Comparison of ENCODE assay signal across 1 cellular context in genomic region chr11:65501530-65502273, GRCh38.
TF ChIP-seq lines count a peak whose summit lies in the region.

No MANE protein-coding gene starts in this region.

TF ChIP-seq in GM12878, 131 proteins besides CTCF, POLR2A, EP300 and RAD21 (continued from another document and continues in another):
- peak; percentile 60 for TF ChIP-seq CUX1 (IDR thresholded peaks at IDR 0.05; ENCODE audit: insufficient replicate concordance, low read depth, low read length)
- TF ChIP-seq FOS (IDR thresholded peaks at IDR 0.05; ENCODE audit: borderline replicate concordance, extremely low read depth, insufficient read length), result no peak
- TF ChIP-seq RELB (IDR thresholded peaks at IDR 0.05; ENCODE audit: low read depth), result no peak; the same call in 1 of the 2 replicates
- TF ChIP-seq IKZF2 (IDR thresholded peaks at IDR 0.05), result no peak
- TF ChIP-seq TARDBP (IDR thresholded peaks at IDR 0.05; ENCODE audit: borderline replicate concordance), result no peak
- no peak for TF ChIP-seq CBX5 (IDR thresholded peaks at IDR 0.05; ENCODE audit: low read depth)
- peak; percentile 4 for TF ChIP-seq SKIL (IDR thresholded peaks at IDR 0.05; ENCODE audit: low read depth, poor library complexity, severe bottlenecking)
- TF ChIP-seq POLR2AphosphoS2 (IDR thresholded peaks at IDR 0.05; ENCODE audit: low read depth, low read length), result peak; percentile 94
- no peak for TF ChIP-seq NBN (IDR thresholded peaks at IDR 0.05)
- no peak for TF ChIP-seq HDAC2 (IDR thresholded peaks at IDR 0.05)
- TF ChIP-seq WRNIP1 (IDR thresholded peaks at IDR 0.05; ENCODE audit: borderline replicate concordance, low read depth, low read length), result 0 out of 2 replicates have a peak, but pooled peaks have one; percentile 79
- TF ChIP-seq KDM1A (IDR thresholded peaks at IDR 0.05; ENCODE audit: borderline replicate concordance), result no peak
- TF ChIP-seq EZH2 (IDR thresholded peaks at IDR 0.05; ENCODE audit: borderline replicate concordance, control insufficient read depth, low read depth, low read length), result no peak
- TF ChIP-seq ZBTB40 (IDR thresholded peaks at IDR 0.05; ENCODE audit: borderline replicate concordance), result no peak
- TF ChIP-seq MEF2B (IDR thresholded peaks at IDR 0.05; ENCODE audit: partially characterized antibody, poor library complexity, severe bottlenecking), result no peak
- no peak for TF ChIP-seq HCFC1 (IDR thresholded peaks at IDR 0.05; ENCODE audit: low read length)
- TF ChIP-seq BACH1 (IDR thresholded peaks at IDR 0.05; ENCODE audit: borderline replicate concordance), result peak; percentile 90
- TF ChIP-seq ZZZ3 (IDR thresholded peaks at IDR 0.05; ENCODE audit: control insufficient read depth, insufficient read length, low read depth), result no peak
- peak; percentile 69 for TF ChIP-seq MLLT1 (IDR thresholded peaks at IDR 0.05)
- no peak for TF ChIP-seq CBX3 (IDR thresholded peaks at IDR 0.05; ENCODE audit: borderline replicate concordance, low read depth)
- TF ChIP-seq RB1 (IDR thresholded peaks at IDR 0.05; ENCODE audit: borderline replicate concordance), result no peak
- TF ChIP-seq YY1 (IDR thresholded peaks at IDR 0.05; ENCODE audit: low read depth, low read length), result no peak
- no peak for TF ChIP-seq TCF7 (IDR thresholded peaks at IDR 0.05; ENCODE audit: borderline replicate concordance)
- no peak for TF ChIP-seq ZNF274 (IDR thresholded peaks at IDR 0.05; ENCODE audit: insufficient read depth, insufficient read length)
- TF ChIP-seq PKNOX1 (IDR thresholded peaks at IDR 0.05), result no peak
- peak; percentile 7 for TF ChIP-seq PBX3 (IDR thresholded peaks at IDR 0.05; ENCODE audit: insufficient replicate concordance, low read depth, low read length)
- TF ChIP-seq MTA2 (IDR thresholded peaks at IDR 0.05; ENCODE audit: low read depth), result no peak
- peak; percentile 68; the same call in 1 of the 2 replicates for TF ChIP-seq LARP7 (IDR thresholded peaks at IDR 0.05)
- TF ChIP-seq ZBTB11 (CRISPR knock-in tag; IDR thresholded peaks at IDR 0.05), result peak; percentile 54
- no peak for TF ChIP-seq NFXL1 (IDR thresholded peaks at IDR 0.05; ENCODE audit: borderline replicate concordance)
- no peak for TF ChIP-seq ZNF217 (IDR thresholded peaks at IDR 0.05)
- TF ChIP-seq TAF1 (IDR thresholded peaks at IDR 0.05; ENCODE audit: borderline replicate concordance, low read depth, low read length), result no peak; the same call in 1 of the 2 replicates
- no peak for TF ChIP-seq RCOR1 (conservative IDR thresholded peaks at IDR 0.05; ENCODE audit: low read depth, low read length)
- no peak for TF ChIP-seq ZNF622 (IDR thresholded peaks at IDR 0.05)
- TF ChIP-seq RAD51 (IDR thresholded peaks at IDR 0.05), result no peak
- no peak for TF ChIP-seq FOXM1 (IDR thresholded peaks at IDR 0.05; ENCODE audit: low read depth, low read length)
- no peak for TF ChIP-seq SREBF2 (IDR thresholded peaks at IDR 0.05; ENCODE audit: low read length)
- TF ChIP-seq SUZ12 (IDR thresholded peaks at IDR 0.05; ENCODE audit: unreplicated experiment), result no peak
- no peak for TF ChIP-seq FOXK2 (IDR thresholded peaks at IDR 0.05)
- TF ChIP-seq SREBF1 (IDR thresholded peaks at IDR 0.05; ENCODE audit: low read length), result no peak
- TF ChIP-seq ESRRA (IDR thresholded peaks at IDR 0.05; ENCODE audit: low read length), result no peak
- no peak for TF ChIP-seq ZSCAN29 (IDR thresholded peaks at IDR 0.05)
- TF ChIP-seq HDAC6 (IDR thresholded peaks at IDR 0.05; ENCODE audit: unreplicated experiment), result peak; percentile 79
- TF ChIP-seq ZNF24 (IDR thresholded peaks at IDR 0.05), result no peak
- TF ChIP-seq TCF3 (IDR thresholded peaks at IDR 0.05; ENCODE audit: borderline replicate concordance, insufficient read depth, low read depth, low read length), result no peak
- no peak for TF ChIP-seq ATF7 (IDR thresholded peaks at IDR 0.05; ENCODE audit: low read depth)
